In genomic region chr7:29620531-29620930, GRCh38 we compare ENCODE assay signal across 1 cellular context.
TF ChIP-seq lines count a peak whose summit lies in the region.

No MANE protein-coding gene starts in this region.

TF ChIP-seq in K562, 482 proteins besides CTCF, POLR2A, EP300 and RAD21 (continued from another document):
- TF ChIP-seq ZNF316 (IDR thresholded peaks at IDR 0.05) (no peak), ZNF449 (CRISPR knock-in tag; IDR thresholded peaks at IDR 0.05) (no peak)
